In genomic region chr18:74596959-74597661, GRCh38 we compare ENCODE assay signal across 2 cellular contexts.
TF ChIP-seq lines count a peak whose summit lies in the region.

No MANE protein-coding gene starts in this region.

TF ChIP-seq in HCT116, 20 proteins besides CTCF, POLR2A, EP300 and RAD21:
- TF ChIP-seq REST (IDR thresholded peaks at IDR 0.05; ENCODE audit: low read depth) = no peak
- no peak for TF ChIP-seq YY1 (IDR thresholded peaks at IDR 0.05; ENCODE audit: extremely low read depth, insufficient replicate concordance, low read depth, low read length)
- no peak for TF ChIP-seq EZH2phosphoT487 (IDR thresholded peaks at IDR 0.05; ENCODE audit: borderline replicate concordance)
- TF ChIP-seq SRF (IDR thresholded peaks at IDR 0.05; ENCODE audit: low read depth) = peak; percentile 41; the same call in 1 of the 2 replicates
- no peak for TF ChIP-seq TCF7L2 (IDR thresholded peaks at IDR 0.05; ENCODE audit: borderline replicate concordance, extremely low read depth, insufficient read depth, insufficient read length)
- peak; percentile 62 for TF ChIP-seq ELF1 (IDR thresholded peaks at IDR 0.05; ENCODE audit: borderline replicate concordance, low read depth)
- no peak for TF ChIP-seq EGR1 (IDR thresholded peaks at IDR 0.05; ENCODE audit: low read depth)
- TF ChIP-seq JUND (IDR thresholded peaks at IDR 0.05) = no peak
- TF ChIP-seq ZFX (IDR thresholded peaks at IDR 0.05) = peak; percentile 99
- TF ChIP-seq FOSL1 (IDR thresholded peaks at IDR 0.05; ENCODE audit: low read depth) = no peak
- TF ChIP-seq ZBTB33 (IDR thresholded peaks at IDR 0.05; ENCODE audit: extremely low read depth, insufficient replicate concordance, low read length) = no peak
- no peak for TF ChIP-seq CBX3 (IDR thresholded peaks at IDR 0.05; ENCODE audit: low read depth)
- TF ChIP-seq MAX (IDR thresholded peaks at IDR 0.05) = no peak; the same call in 1 of the 2 replicates
- TF ChIP-seq EZH2 (IDR thresholded peaks at IDR 0.05) = no peak
- TF ChIP-seq POLR2AphosphoS5 (IDR thresholded peaks at IDR 0.05; ENCODE audit: low read depth, low read length) = peak; percentile 24; the same call in 1 of the 2 replicates
- no peak for TF ChIP-seq ZNF274 (IDR thresholded peaks at IDR 0.05; ENCODE audit: low read depth, low read length)
- no peak for TF ChIP-seq ATF3 (IDR thresholded peaks at IDR 0.05)
- TF ChIP-seq SP1 (IDR thresholded peaks at IDR 0.05; ENCODE audit: low read depth) = no peak
- peak; percentile 41; the same call in 1 of the 2 replicates for TF ChIP-seq SIN3A (IDR thresholded peaks at IDR 0.05; ENCODE audit: low read depth)
- no peak for TF ChIP-seq CEBPB (IDR thresholded peaks at IDR 0.05; ENCODE audit: low read depth)

TF ChIP-seq in K562, 482 proteins besides CTCF, POLR2A, EP300 and RAD21 (continued from another document and continues in another):
- TF ChIP-seq CEBPB (tag; IDR thresholded peaks at IDR 0.05) (no peak), ARID2 (IDR thresholded peaks at IDR 0.05) (no peak), ATF3 (IDR thresholded peaks at IDR 0.05) (no peak), ATF3 (CRISPR knock-in tag; conservative IDR thresholded peaks at IDR 0.05) (no peak), ZNF134 (CRISPR knock-in tag; conservative IDR thresholded peaks at IDR 0.05) (no peak), HNRNPH1 (optimal IDR thresholded peaks at IDR 0.05; ENCODE audit: low read depth, low read length) (no peak), CHD4 (IDR thresholded peaks at IDR 0.05; ENCODE audit: insufficient read depth, insufficient replicate concordance, low read depth, low read length, poor library complexity, severe bottlenecking) (no peak), AFF1 (IDR thresholded peaks at IDR 0.05; ENCODE audit: low read depth in 1 of 2, partially characterized antibody in 2 of 2) (no peak), ZFP1 (CRISPR knock-in tag; IDR thresholded peaks at IDR 0.05) (no peak), ZNF175 (CRISPR knock-in tag; IDR thresholded peaks at IDR 0.05; ENCODE audit: low read depth) (no peak), RBM22 (IDR thresholded peaks at IDR 0.05; ENCODE audit: low read depth, low read length, poor library complexity, severe bottlenecking) (no peak), ATF7 (IDR thresholded peaks at IDR 0.05) (0 out of 2 replicates have a peak, but pooled peaks have one; percentile 13), TAF15 (IDR thresholded peaks at IDR 0.05; ENCODE audit: low read depth, low read length) (no peak), MTA2 (IDR thresholded peaks at IDR 0.05; ENCODE audit: low read depth) (no peak), ZFP30 (CRISPR knock-in tag; IDR thresholded peaks at IDR 0.05; ENCODE audit: borderline replicate concordance) (no peak), NCOA1 (IDR thresholded peaks at IDR 0.05; ENCODE audit: low read depth) (no peak), KDM5B (IDR thresholded peaks at IDR 0.05; ENCODE audit: insufficient replicate concordance, low read depth, low read length) (no peak), GATAD2A (IDR thresholded peaks at IDR 0.05) (no peak), SMARCC2 (IDR thresholded peaks at IDR 0.05; ENCODE audit: low read depth) (no peak), CREM (IDR thresholded peaks at IDR 0.05; ENCODE audit: low read depth) (0 out of 2 replicates have a peak, but pooled peaks have one; percentile 17), ZNF384 (IDR thresholded peaks at IDR 0.05; ENCODE audit: low read depth, low read length) (0 out of 2 replicates have a peak, but pooled peaks have one; percentile 24), ZBTB9 (CRISPR knock-in tag; IDR thresholded peaks at IDR 0.05) (no peak), BCOR (IDR thresholded peaks at IDR 0.05) (no peak), EZH2 (IDR thresholded peaks at IDR 0.05; ENCODE audit: borderline replicate concordance, low read depth, low read length) (no peak), RCOR1 (IDR thresholded peaks at IDR 0.05; ENCODE audit: borderline replicate concordance in 1 of 2, low read depth in 2 of 2, low read length in 2 of 2) (no peak), ZNF253 (CRISPR knock-in tag; conservative IDR thresholded peaks at IDR 0.05) (no peak), ZNF354B (CRISPR knock-in tag; IDR thresholded peaks at IDR 0.05) (no peak), ZNF41 (CRISPR knock-in tag; conservative IDR thresholded peaks at IDR 0.05) (no peak), ILK (tag; IDR thresholded peaks at IDR 0.05; ENCODE audit: borderline replicate concordance, low read depth) (no peak), RBM25 (IDR thresholded peaks at IDR 0.05; ENCODE audit: low read depth, low read length, severe bottlenecking) (no peak), NFATC3 (IDR thresholded peaks at IDR 0.05) (no peak), ASH1L (IDR thresholded peaks at IDR 0.05; ENCODE audit: borderline replicate concordance, low read depth, partially characterized antibody) (no peak), RBFOX2 (IDR thresholded peaks at IDR 0.05; ENCODE audit: low read depth, low read length) (peak; percentile 79), ARID3B (CRISPR knock-in tag; IDR thresholded peaks at IDR 0.05; ENCODE audit: borderline replicate concordance) (no peak), MGA (IDR thresholded peaks at IDR 0.05) (peak; percentile 81), GABPA (tag; conservative IDR thresholded peaks at IDR 0.05; ENCODE audit: low read depth) (no peak)
